In genomic region chr22:44979154-44979553, GRCh38 we compare ENCODE assay signal across 18 cellular contexts. TPM values are rescaled to one million over a fixed set of nuclear protein-coding genes. Genes with fewer than 3 reads are reported as not detected.
"Had no signal": no experiment of that assay in that cellular context is flagged by ENCODE, and none has a peak within 500 bp of the region (broad histone marks: within the 10 kb centered on the region; RNA-seq: fewer than 3 reads in every experiment).

No MANE protein-coding gene starts in this region.

- H3K4me3 ChIP-seq: MG63, SJSA1, SK-N-MC had no signal

- H3K36me3 ChIP-seq: MG63, SJSA1 had no signal

- H3K4me1 ChIP-seq: SJSA1 had no signal

- H3K9me3 ChIP-seq: MG63 had no signal

- H3K27ac ChIP-seq: SJSA1, SK-N-MC had no signal

- ATAC-seq: HepG2 had no signal

- DNase-seq: IMR-90, Karpas-422, KG1, MG63, NCI-H1092, NCI-H1105 treated with DMSO at 0.1 percent for 48 hours, NCI-H1417 treated with DMSO at 0.1 percent for 48 hours, NCI-H1694, NCI-H187 treated with DMSO at 0.1 percent for 48 hours, NCI-H2029 treated with DMSO at 0.1 percent for 48 hours, NCI-H2171 treated with DMSO at 0.1 percent for 48 hours, NCI-H524, Right ventricle myocardium superior, RPMI8226, SIG-M5 had no signal

RNA-seq across cellular contexts. Expression of gene PHF21B, which starts 30.7 kb away (rescaled TPM):
- total RNA-seq: HepG2, IMR-90 had no signal
- polyA plus RNA-seq: HepG2 had no signal
